Comparison of ENCODE assay signal across 9 cellular contexts in the genomic region with DNA sequence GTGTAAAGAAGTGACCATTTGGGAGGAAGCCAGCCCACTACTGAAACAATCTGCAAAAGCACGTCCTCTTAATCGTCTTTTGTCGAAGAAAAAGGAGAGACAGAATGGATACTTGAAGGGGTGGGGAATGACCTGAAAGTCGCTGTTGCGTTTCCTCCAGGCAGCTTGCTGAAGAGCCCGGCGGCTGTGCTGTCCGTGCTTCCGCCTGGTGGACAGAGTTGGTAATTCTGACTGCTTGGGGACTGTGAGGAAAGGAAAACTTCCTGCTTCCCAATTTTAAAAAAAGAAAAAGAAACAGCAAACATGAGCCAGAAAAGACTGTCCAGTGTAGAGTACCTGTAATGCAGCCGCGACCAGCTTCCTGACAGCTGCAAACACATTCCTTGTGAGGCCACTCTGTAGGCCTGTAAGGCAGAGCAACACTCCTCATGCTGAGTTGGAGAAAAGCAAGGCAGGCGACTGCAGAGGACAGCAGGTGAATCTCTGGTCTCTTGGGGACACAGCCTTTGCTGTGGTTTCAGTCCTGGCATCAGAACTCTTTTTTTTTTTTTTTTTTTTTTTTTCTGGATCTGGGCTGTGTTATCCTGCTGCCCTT.
DNase-seq lines count a peak whose midpoint lies in the region; ATAC-seq lines count a peak whose summit lies in the region.
"Had no signal": no experiment of that assay in that cellular context is flagged by ENCODE, and none has a peak within 500 bp of the region (broad histone marks: within the 10 kb centered on the region; RNA-seq: fewer than 3 reads in every experiment).

No MANE protein-coding gene starts in this region.

- no peaks in the 10 kb centered on the region for H3K36me3 Mint-ChIP-seq in stimulated activated effector memory CD8-positive, alpha-beta T cell treated with anti-CD3 and anti-CD28 coated beads, Interleukin-12 subunit alpha, Interleukin-12 subunit beta, amount 100 ng/mL, for 72 hours

- no peaks in the 10 kb centered on the region for H3K4me1 Mint-ChIP-seq in stimulated activated effector memory CD8-positive, alpha-beta T cell treated with anti-CD3 and anti-CD28 coated beads, Interleukin-12 subunit alpha, Interleukin-12 subunit beta, amount 100 ng/mL, for 72 hours

- peaks cover 4% of the 10 kb centered on the region for H3K9me3 Mint-ChIP-seq in stimulated activated effector memory CD8-positive, alpha-beta T cell treated with anti-CD3 and anti-CD28 coated beads, Interleukin-12 subunit alpha, Interleukin-12 subunit beta, amount 100 ng/mL, for 72 hours
- H3K9me3 Mint-ChIP-seq: dendritic cell treated with granulocyte-macrophage colony-stimulating factor and Interleukin-4, amounts not matched to agents 40 ng/mL and 50 ng/mL, for 4 days had no signal

- no peak overlapping the region for H3K4me3 Mint-ChIP-seq in stimulated activated effector memory CD8-positive, alpha-beta T cell treated with anti-CD3 and anti-CD28 coated beads, Interleukin-12 subunit alpha, Interleukin-12 subunit beta, amount 100 ng/mL, for 72 hours
- H3K4me3 Mint-ChIP-seq: dendritic cell treated with granulocyte-macrophage colony-stimulating factor and Interleukin-4, amounts not matched to agents 40 ng/mL and 50 ng/mL, for 4 days had no signal

- peak; percentile 91 for ATAC-seq in HG02852 (IDR thresholded peaks at IDR 0.05; ENCODE audit: unreplicated experiment)
- no peak for ATAC-seq in stimulated activated effector memory CD8-positive, alpha-beta T cell treated with anti-CD3 and anti-CD28 coated beads, Interleukin-12 subunit alpha, Interleukin-12 subunit beta, amount 100 ng/mL, for 72 hours

- peak; percentile 1 to 2 for DNase-seq in stimulated activated CD4-positive, alpha-beta T cell treated with anti-CD3 and anti-CD28 coated beads, Interleukin-4, amount 100 ng/mL, for 48 hours (ENCODE audit: low read depth in 2 of 2)
- DNase-seq in stimulated activated CD4-positive, alpha-beta T cell treated with anti-CD3 and anti-CD28 coated beads, Interleukin-4, amount 100 ng/mL, for 24 hours: no peak
- peak; percentile 21 for DNase-seq in NOMO-1 treated with DMSO at 0.1 percent for 48 hours (lab: John Stamatoyannopoulos, UW; ENCODE audit: unreplicated experiment)
- DNase-seq in dermis microvascular lymphatic vessel endothelial cell (ENCODE audit: low read depth in 2 of 2): peak; percentile 65 to 70
- DNase-seq in mucosa of gallbladder (ENCODE audit: low spot score): peak; percentile 59
- DNase-seq in stimulated activated effector memory CD8-positive, alpha-beta T cell treated with anti-CD3 and anti-CD28 coated beads, Interleukin-12 subunit alpha, Interleukin-12 subunit beta, amount 100 ng/mL, for 72 hours (ENCODE audit: low spot score in 2 of 2): no peak
- no peak for DNase-seq in stimulated activated CD4-positive, alpha-beta T cell treated with anti-CD3 and anti-CD28 coated beads, Interleukin-4, amount 100 ng/mL, for 1 hour

- no peak overlapping the region for H3K27ac Mint-ChIP-seq in stimulated activated effector memory CD8-positive, alpha-beta T cell treated with anti-CD3 and anti-CD28 coated beads, Interleukin-12 subunit alpha, Interleukin-12 subunit beta, amount 100 ng/mL, for 72 hours
- H3K27ac Mint-ChIP-seq: dendritic cell treated with granulocyte-macrophage colony-stimulating factor and Interleukin-4, amounts not matched to agents 40 ng/mL and 50 ng/mL, for 4 days had no signal

Comparison
In these comparisons a context has a peak if more than half of its experiments do, and no peak if none do; other contexts are left out.
1. DNase-seq: peak in stimulated activated CD4-positive, alpha-beta T cell treated with anti-CD3 and anti-CD28 coated beads, Interleukin-4, amount 100 ng/mL, for 48 hours (2 of 2), NOMO-1 treated with DMSO at 0.1 percent for 48 hours (single experiment), dermis microvascular lymphatic vessel endothelial cell (2 of 2) and mucosa of gallbladder (single experiment); none in stimulated activated CD4-positive, alpha-beta T cell treated with anti-CD3 and anti-CD28 coated beads, Interleukin-4, amount 100 ng/mL, for 24 hours (single experiment), stimulated activated effector memory CD8-positive, alpha-beta T cell treated with anti-CD3 and anti-CD28 coated beads, Interleukin-12 subunit alpha, Interleukin-12 subunit beta, amount 100 ng/mL, for 72 hours (0 of 2) and stimulated activated CD4-positive, alpha-beta T cell treated with anti-CD3 and anti-CD28 coated beads, Interleukin-4, amount 100 ng/mL, for 1 hour (single experiment).